In the genomic region with DNA sequence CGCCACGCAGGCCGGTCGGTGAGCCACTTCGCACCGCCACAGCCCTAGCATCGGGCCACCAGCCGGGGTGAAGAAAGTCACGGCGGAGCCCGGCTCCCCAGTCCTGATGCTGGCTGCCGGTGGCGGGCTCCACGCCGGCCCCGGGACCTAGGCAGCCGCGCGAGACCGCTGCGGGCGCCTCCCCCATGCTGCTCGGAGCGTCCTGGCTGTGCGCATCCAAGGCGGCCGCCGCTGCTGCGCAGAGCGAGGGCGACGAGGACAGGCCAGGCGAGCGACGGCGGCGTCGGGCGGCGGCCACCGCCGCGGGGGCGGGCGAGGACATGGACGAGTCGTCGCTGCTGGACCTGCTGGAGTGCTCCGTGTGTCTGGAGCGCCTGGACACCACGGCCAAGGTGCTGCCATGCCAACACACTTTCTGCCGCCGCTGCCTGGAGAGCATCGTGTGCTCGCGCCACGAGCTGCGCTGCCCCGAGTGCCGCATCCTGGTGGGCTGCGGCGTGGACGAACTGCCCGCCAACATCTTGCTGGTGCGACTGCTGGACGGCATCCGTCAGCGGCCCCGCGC, we compare ENCODE assay signal across 8 cellular contexts. TPM values are rescaled to one million over a fixed set of nuclear protein-coding genes. Genes with fewer than 3 reads are reported as not detected.
A peak's percentile ranks its signal among the peaks of the same experiment; 100 is the strongest.
DNase-seq lines count a peak whose midpoint lies in the region; FAIRE-seq and TF ChIP-seq lines count a peak whose summit lies in the region.

No MANE protein-coding gene starts in this region.

- TF ChIP-seq CTCF in BE2C (IDR thresholded peaks at IDR 0.05; ENCODE audit: low read depth, low read length): no peak

- no peak overlapping the region for H3K4me3 ChIP-seq in BE2C (ENCODE audit: low read depth, low read length)

- DNase-seq in GM19239 (ENCODE audit: insufficient read length, low spot score): peak; percentile 37
- DNase-seq in M059J (ENCODE audit: low read depth): peak; percentile 42
- peak; percentile 75 for DNase-seq in astrocyte of the hippocampus (ENCODE audit: low read depth, low spot score)
- DNase-seq in iPS-NIHi7 (ENCODE audit: extremely low spot score): peak; percentile 40
- peak; percentile 20 for DNase-seq in stimulated activated CD4-positive, alpha-beta T cell treated with anti-CD3 and anti-CD28 coated beads, Interleukin-12 subunit alpha, Interleukin-12 subunit beta, amount 100 ng/mL, for 4 hours
- no peak for DNase-seq in BE2C
- no peak for DNase-seq in effector CD4-positive, alpha-beta T cell
- no peak for DNase-seq in cortex of kidney (lab: John Stamatoyannopoulos, UW)

- FAIRE-seq in GM19239 (lab: Jason Lieb, UNC): no peak

- H3K27me3 ChIP-seq in BE2C: peaks cover 41% of the 10 kb centered on the region

- no peaks in the 10 kb centered on the region for H3K4me1 ChIP-seq in BE2C

- H3K36me3 ChIP-seq in BE2C: no peaks in the 10 kb centered on the region

- no peaks in the 10 kb centered on the region for H3K9me3 ChIP-seq in BE2C

RNA-seq across cellular contexts. Expression of a gene that starts 0.4 kb away (rescaled TPM):
- total RNA-seq in M059J (2014; rRNA removed; shearing (Covaris generic)): 1.9 and 2.5 TPM in 2 replicates
- not detected for polyA plus RNA-seq in BE2C (2012; ENCODE audit: insufficient read depth, insufficient read length, low read depth)

Comparison
In these comparisons a context has a peak if more than half of its experiments do, and no peak if none do; other contexts are left out.
1. DNase-seq: peak in GM19239 (single experiment), M059J (single experiment), astrocyte of the hippocampus (single experiment), iPS-NIHi7 (single experiment) and stimulated activated CD4-positive, alpha-beta T cell treated with anti-CD3 and anti-CD28 coated beads, Interleukin-12 subunit alpha, Interleukin-12 subunit beta, amount 100 ng/mL, for 4 hours (single experiment); none in BE2C (single experiment), effector CD4-positive, alpha-beta T cell (single experiment) and cortex of kidney (single experiment).